1 cellular context compared by ENCODE assay signal in the genomic region with DNA sequence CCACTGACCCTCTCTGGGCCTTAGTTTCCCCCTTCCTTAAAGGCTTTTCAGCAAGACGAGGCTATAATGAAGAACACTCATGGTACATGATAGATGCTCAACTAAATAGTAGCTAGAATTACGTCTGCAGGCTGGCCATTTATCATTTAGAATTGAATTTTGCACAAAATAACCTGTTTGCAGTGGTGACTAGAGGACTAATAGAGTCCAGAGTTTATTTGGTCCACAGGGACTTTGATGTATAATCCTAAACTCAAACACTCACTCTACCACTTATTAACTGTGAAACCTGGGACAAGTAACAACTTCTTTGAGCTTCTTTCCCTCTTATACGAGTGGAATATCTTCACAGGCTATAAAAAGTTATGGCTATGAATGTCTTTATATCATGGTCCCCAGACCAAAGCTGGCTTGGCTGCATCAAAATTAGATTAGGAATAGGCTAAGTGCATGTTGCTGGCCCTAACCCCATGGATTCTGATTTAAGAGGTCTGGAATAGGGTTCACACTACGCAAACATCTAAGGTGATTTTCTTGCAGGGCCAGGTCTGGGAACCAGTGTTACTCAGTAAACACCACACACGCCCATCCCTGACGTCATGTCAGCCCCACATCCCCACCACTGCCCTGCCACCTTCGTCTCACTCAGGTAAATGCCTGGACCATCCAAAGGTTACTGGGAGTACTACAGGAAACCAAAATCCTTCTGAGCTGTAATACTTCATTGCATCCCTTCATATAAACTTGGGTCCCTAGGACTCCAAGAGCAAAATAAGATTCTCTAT.
TF ChIP-seq lines count a peak whose summit lies in the region.

No MANE protein-coding gene starts in this region.

TF ChIP-seq in HepG2, 621 proteins besides CTCF, POLR2A, EP300 and RAD21 (continued from another document and continues in another):
- TF ChIP-seq, protein P1, sequence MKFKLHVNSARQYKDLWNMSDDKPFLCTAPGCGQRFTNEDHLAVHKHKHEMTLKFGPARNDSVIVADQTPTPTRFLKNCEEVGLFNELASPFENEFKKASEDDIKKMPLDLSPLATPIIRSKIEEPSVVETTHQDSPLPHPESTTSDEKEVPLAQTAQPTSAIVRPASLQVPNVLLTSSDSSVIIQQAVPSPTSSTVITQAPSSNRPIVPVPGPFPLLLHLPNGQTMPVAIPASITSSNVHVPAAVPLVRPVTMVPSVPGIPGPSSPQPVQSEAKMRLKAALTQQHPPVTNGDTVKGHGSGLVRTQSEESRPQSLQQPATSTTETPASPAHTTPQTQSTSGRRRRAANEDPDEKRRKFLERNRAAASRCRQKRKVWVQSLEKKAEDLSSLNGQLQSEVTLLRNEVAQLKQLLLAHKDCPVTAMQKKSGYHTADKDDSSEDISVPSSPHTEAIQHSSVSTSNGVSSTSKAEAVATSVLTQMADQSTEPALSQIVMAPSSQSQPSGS (CRISPR knock-in tag; IDR thresholded peaks at IDR 0.05): peak; percentile 64; the same call in 1 of the 2 replicates
- peak; percentile 10; the same call in 1 of the 2 replicates for TF ChIP-seq STAG1 (CRISPR knock-in tag; IDR thresholded peaks at IDR 0.05)
- TF ChIP-seq ZNF20 (CRISPR knock-in tag; IDR thresholded peaks at IDR 0.05): no peak
- no peak for TF ChIP-seq ZNF253 (CRISPR knock-in tag; IDR thresholded peaks at IDR 0.05; ENCODE audit: borderline replicate concordance)
- TF ChIP-seq, protein P2, sequence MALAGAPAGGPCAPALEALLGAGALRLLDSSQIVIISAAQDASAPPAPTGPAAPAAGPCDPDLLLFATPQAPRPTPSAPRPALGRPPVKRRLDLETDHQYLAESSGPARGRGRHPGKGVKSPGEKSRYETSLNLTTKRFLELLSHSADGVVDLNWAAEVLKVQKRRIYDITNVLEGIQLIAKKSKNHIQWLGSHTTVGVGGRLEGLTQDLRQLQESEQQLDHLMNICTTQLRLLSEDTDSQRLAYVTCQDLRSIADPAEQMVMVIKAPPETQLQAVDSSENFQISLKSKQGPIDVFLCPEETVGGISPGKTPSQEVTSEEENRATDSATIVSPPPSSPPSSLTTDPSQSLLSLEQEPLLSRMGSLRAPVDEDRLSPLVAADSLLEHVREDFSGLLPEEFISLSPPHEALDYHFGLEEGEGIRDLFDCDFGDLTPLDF (CRISPR knock-in tag; IDR thresholded peaks at IDR 0.05): no peak
- TF ChIP-seq XRCC5 (optimal IDR thresholded peaks at IDR 0.05; ENCODE audit: low read length): no peak
- TF ChIP-seq GFI1 (CRISPR knock-in tag; IDR thresholded peaks at IDR 0.05; ENCODE audit: borderline replicate concordance): peak; percentile 81; the same call in 1 of the 2 replicates
- TF ChIP-seq CCAR2 (optimal IDR thresholded peaks at IDR 0.05; ENCODE audit: low read depth, low read length): no peak
- TF ChIP-seq ZNF326 (CRISPR knock-in tag; IDR thresholded peaks at IDR 0.05; ENCODE audit: borderline replicate concordance): no peak
- TF ChIP-seq ARID2 (CRISPR knock-in tag; IDR thresholded peaks at IDR 0.05; ENCODE audit: borderline replicate concordance): no peak
- TF ChIP-seq TFDP1 (CRISPR knock-in tag; IDR thresholded peaks at IDR 0.05; ENCODE audit: borderline replicate concordance): no peak
- TF ChIP-seq, protein P3, sequence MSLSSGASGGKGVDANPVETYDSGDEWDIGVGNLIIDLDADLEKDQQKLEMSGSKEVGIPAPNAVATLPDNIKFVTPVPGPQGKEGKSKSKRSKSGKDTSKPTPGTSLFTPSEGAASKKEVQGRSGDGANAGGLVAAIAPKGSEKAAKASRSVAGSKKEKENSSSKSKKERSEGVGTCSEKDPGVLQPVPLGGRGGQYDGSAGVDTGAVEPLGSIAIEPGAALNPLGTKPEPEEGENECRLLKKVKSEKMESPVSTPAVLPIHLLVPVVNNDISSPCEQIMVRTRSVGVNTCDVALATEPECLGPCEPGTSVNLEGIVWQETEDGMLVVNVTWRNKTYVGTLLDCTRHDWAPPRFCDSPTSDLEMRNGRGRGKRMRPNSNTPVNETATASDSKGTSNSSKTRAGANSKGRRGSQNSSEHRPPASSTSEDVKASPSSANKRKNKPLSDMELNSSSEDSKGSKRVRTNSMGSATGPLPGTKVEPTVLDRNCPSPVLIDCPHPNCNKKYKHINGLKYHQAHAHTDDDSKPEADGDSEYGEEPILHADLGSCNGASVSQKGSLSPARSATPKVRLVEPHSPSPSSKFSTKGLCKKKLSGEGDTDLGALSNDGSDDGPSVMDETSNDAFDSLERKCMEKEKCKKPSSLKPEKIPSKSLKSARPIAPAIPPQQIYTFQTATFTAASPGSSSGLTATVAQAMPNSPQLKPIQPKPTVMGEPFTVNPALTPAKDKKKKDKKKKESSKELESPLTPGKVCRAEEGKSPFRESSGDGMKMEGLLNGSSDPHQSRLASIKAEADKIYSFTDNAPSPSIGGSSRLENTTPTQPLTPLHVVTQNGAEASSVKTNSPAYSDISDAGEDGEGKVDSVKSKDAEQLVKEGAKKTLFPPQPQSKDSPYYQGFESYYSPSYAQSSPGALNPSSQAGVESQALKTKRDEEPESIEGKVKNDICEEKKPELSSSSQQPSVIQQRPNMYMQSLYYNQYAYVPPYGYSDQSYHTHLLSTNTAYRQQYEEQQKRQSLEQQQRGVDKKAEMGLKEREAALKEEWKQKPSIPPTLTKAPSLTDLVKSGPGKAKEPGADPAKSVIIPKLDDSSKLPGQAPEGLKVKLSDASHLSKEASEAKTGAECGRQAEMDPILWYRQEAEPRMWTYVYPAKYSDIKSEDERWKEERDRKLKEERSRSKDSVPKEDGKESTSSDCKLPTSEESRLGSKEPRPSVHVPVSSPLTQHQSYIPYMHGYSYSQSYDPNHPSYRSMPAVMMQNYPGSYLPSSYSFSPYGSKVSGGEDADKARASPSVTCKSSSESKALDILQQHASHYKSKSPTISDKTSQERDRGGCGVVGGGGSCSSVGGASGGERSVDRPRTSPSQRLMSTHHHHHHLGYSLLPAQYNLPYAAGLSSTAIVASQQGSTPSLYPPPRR (CRISPR knock-in tag; IDR thresholded peaks at IDR 0.05; ENCODE audit: borderline replicate concordance): 0 out of 2 replicates have a peak, but pooled peaks have one; percentile 61
- TF ChIP-seq, protein P4, sequence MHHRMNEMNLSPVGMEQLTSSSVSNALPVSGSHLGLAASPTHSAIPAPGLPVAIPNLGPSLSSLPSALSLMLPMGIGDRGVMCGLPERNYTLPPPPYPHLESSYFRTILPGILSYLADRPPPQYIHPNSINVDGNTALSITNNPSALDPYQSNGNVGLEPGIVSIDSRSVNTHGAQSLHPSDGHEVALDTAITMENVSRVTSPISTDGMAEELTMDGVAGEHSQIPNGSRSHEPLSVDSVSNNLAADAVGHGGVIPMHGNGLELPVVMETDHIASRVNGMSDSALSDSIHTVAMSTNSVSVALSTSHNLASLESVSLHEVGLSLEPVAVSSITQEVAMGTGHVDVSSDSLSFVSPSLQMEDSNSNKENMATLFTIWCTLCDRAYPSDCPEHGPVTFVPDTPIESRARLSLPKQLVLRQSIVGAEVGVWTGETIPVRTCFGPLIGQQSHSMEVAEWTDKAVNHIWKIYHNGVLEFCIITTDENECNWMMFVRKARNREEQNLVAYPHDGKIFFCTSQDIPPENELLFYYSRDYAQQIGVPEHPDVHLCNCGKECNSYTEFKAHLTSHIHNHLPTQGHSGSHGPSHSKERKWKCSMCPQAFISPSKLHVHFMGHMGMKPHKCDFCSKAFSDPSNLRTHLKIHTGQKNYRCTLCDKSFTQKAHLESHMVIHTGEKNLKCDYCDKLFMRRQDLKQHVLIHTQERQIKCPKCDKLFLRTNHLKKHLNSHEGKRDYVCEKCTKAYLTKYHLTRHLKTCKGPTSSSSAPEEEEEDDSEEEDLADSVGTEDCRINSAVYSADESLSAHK (CRISPR knock-in tag; IDR thresholded peaks at IDR 0.05; ENCODE audit: borderline replicate concordance): no peak
- no peak for TF ChIP-seq RBM39 (IDR thresholded peaks at IDR 0.05; ENCODE audit: low read depth, low read length, poor library complexity, severe bottlenecking)
- peak; percentile 83 for TF ChIP-seq ISL2 (CRISPR knock-in tag; IDR thresholded peaks at IDR 0.05)
- no peak for TF ChIP-seq ZNF558 (CRISPR knock-in tag; IDR thresholded peaks at IDR 0.05; ENCODE audit: borderline replicate concordance)
- TF ChIP-seq BHLHE40 (IDR thresholded peaks at IDR 0.05; ENCODE audit: low read length): no peak
- TF ChIP-seq DPF2 (CRISPR knock-in tag; IDR thresholded peaks at IDR 0.05; ENCODE audit: borderline replicate concordance, low read depth): peak; percentile 81
- TF ChIP-seq ZSCAN25 (CRISPR knock-in tag; IDR thresholded peaks at IDR 0.05): no peak
- no peak for TF ChIP-seq DRAP1 (CRISPR knock-in tag; IDR thresholded peaks at IDR 0.05)
- no peak for TF ChIP-seq ZNF788 (CRISPR knock-in tag; IDR thresholded peaks at IDR 0.05; ENCODE audit: borderline replicate concordance)
- no peak for TF ChIP-seq DMAP1 (CRISPR knock-in tag; IDR thresholded peaks at IDR 0.05)
- TF ChIP-seq ZNF441 (CRISPR knock-in tag; IDR thresholded peaks at IDR 0.05; ENCODE audit: borderline replicate concordance): no peak
- no peak for TF ChIP-seq ZNF724P (CRISPR knock-in tag; IDR thresholded peaks at IDR 0.05; ENCODE audit: borderline replicate concordance)
- no peak for TF ChIP-seq ZNF737 (CRISPR knock-in tag; IDR thresholded peaks at IDR 0.05; ENCODE audit: borderline replicate concordance)
- no peak for TF ChIP-seq ZNF512 (CRISPR knock-in tag; IDR thresholded peaks at IDR 0.05)
- TF ChIP-seq PAWR (CRISPR knock-in tag; IDR thresholded peaks at IDR 0.05; ENCODE audit: borderline replicate concordance): no peak
- TF ChIP-seq ZNF33A (CRISPR knock-in tag; IDR thresholded peaks at IDR 0.05; ENCODE audit: borderline replicate concordance): no peak
- TF ChIP-seq NR2F6 (IDR thresholded peaks at IDR 0.05): peak; percentile 47; the same call in 1 of the 2 replicates
- no peak for TF ChIP-seq NR2F6 (CRISPR knock-in tag; IDR thresholded peaks at IDR 0.05)
- TF ChIP-seq ARNTL (CRISPR knock-in tag; IDR thresholded peaks at IDR 0.05): peak; percentile 42; the same call in 1 of the 2 replicates
- no peak for TF ChIP-seq FOXK2 (IDR thresholded peaks at IDR 0.05)
- TF ChIP-seq FOXK1 (CRISPR knock-in tag; IDR thresholded peaks at IDR 0.05; ENCODE audit: borderline replicate concordance, low read depth): no peak
- no peak for TF ChIP-seq ZNF768 (CRISPR knock-in tag; IDR thresholded peaks at IDR 0.05)
- peak; percentile 74 for TF ChIP-seq ZMYM4 (CRISPR knock-in tag; IDR thresholded peaks at IDR 0.05)
- no peak for TF ChIP-seq ZNF281 (CRISPR knock-in tag; IDR thresholded peaks at IDR 0.05; ENCODE audit: borderline replicate concordance)
- TF ChIP-seq ZNF382 (CRISPR knock-in tag; IDR thresholded peaks at IDR 0.05; ENCODE audit: borderline replicate concordance): no peak
- no peak for TF ChIP-seq GPBP1L1 (CRISPR knock-in tag; IDR thresholded peaks at IDR 0.05)
- TF ChIP-seq NFIC (IDR thresholded peaks at IDR 0.05; ENCODE audit: low read length): peak; percentile 73
- no peak for TF ChIP-seq SNAPC2 (CRISPR knock-in tag; IDR thresholded peaks at IDR 0.05)
- TF ChIP-seq YEATS2 (CRISPR knock-in tag; IDR thresholded peaks at IDR 0.05; ENCODE audit: borderline replicate concordance): no peak
- no peak for TF ChIP-seq ZNF274 (CRISPR knock-in tag; IDR thresholded peaks at IDR 0.05)
- TF ChIP-seq ZNF317 (CRISPR knock-in tag; IDR thresholded peaks at IDR 0.05): no peak
- TF ChIP-seq ELF1 (CRISPR knock-in tag; IDR thresholded peaks at IDR 0.05): no peak
